ENCODE assay signal across 21 cellular contexts in genomic region chr10:35133586-35133985, GRCh38. TPM values are rescaled to one million over a fixed set of nuclear protein-coding genes. Genes with fewer than 3 reads are reported as not detected.
DNase-seq lines count a peak whose midpoint lies in the region; ATAC-seq, FAIRE-seq and TF ChIP-seq lines count a peak whose summit lies in the region.
"Had no signal": no experiment of that assay in that cellular context is flagged by ENCODE, and none has a peak within 500 bp of the region (broad histone marks: within the 10 kb centered on the region; RNA-seq: fewer than 3 reads in every experiment).

No MANE protein-coding gene starts in this region.

- peaks cover 62% of the 10 kb centered on the region for H3K4me1 Mint-ChIP-seq in T-helper 2 cell treated with Interferon-gamma antibody and Interleukin-4, amounts not matched to agents 5 μg/mL and 100 μg/mL, for 36 hours (ENCODE audit: low read depth)
- peaks cover 78% of the 10 kb centered on the region for H3K4me1 Mint-ChIP-seq in stimulated activated naive CD8-positive, alpha-beta T cell treated with anti-CD3 and anti-CD28 coated beads, Interleukin-15, amount 100 ng/mL, for 72 hours

- no peak for TF ChIP-seq RAD21 in GM12878 (IDR thresholded peaks at IDR 0.05; ENCODE audit: insufficient read depth, low read depth, low read length)

- H3K9ac ChIP-seq in GM12878 (ENCODE audit: control insufficient read depth, insufficient read depth, low read length) = peak overlapping the region; percentile 37; the same call in 1 of the 2 replicates
- H3K9ac ChIP-seq: neural progenitor cell had no signal

- ATAC-seq in heart right ventricle (no peak), GM12878 (no peak), HG03520 (IDR thresholded peaks at IDR 0.05; ENCODE audit: unreplicated experiment) (no peak)
- peak; percentile 74 for ATAC-seq in stimulated activated naive CD8-positive, alpha-beta T cell treated with anti-CD3 and anti-CD28 coated beads, Interleukin-15, amount 100 ng/mL, for 72 hours
- ATAC-seq: psoas muscle had no signal

- CTCF ChIA-PET in GM12878 (lab: Yijun Ruan, JAX) = interaction anchor here (0.5 to 14.2 kb wide), 6 partner anchors 9 to 139 kb away, joined by 3 to 185 read pairs (median 4); no protein-coding TSS in a partner anchor

- H3K9me3 Mint-ChIP-seq in T-helper 2 cell treated with Interferon-gamma antibody and Interleukin-4, amounts not matched to agents 5 μg/mL and 100 μg/mL, for 36 hours = no peaks in the 10 kb centered on the region
- H3K9me3 Mint-ChIP-seq in stimulated activated naive CD8-positive, alpha-beta T cell treated with anti-CD3 and anti-CD28 coated beads, Interleukin-15, amount 100 ng/mL, for 72 hours = no peaks in the 10 kb centered on the region
- H3K9me3 Mint-ChIP-seq: neural progenitor cell had no signal

- H3K9me3 ChIP-seq in cardiac muscle cell (ENCODE audit: low read depth) (no peaks in the 10 kb centered on the region), heart right ventricle (no peaks in the 10 kb centered on the region), GM12878 (replicated peaks; ENCODE audit: control insufficient read depth, insufficient read depth, low read length) (no peaks in the 10 kb centered on the region)
- H3K9me3 ChIP-seq: HAP-1, psoas muscle, transverse colon had no signal

- TF ChIP-seq EP300 in GM12878 (IDR thresholded peaks at IDR 0.05; ENCODE audit: borderline replicate concordance in 1 of 2, control insufficient read depth in 1 of 2, low read depth in 2 of 2, low read length in 2 of 2) = no peak

- peak overlapping the region; percentile 68 for H3K4me3 Mint-ChIP-seq in T-helper 2 cell treated with Interferon-gamma antibody and Interleukin-4, amounts not matched to agents 5 μg/mL and 100 μg/mL, for 36 hours
- H3K4me3 Mint-ChIP-seq in stimulated activated naive CD8-positive, alpha-beta T cell treated with anti-CD3 and anti-CD28 coated beads, Interleukin-15, amount 100 ng/mL, for 72 hours = peak overlapping the region; percentile 78 to 83
- H3K4me3 Mint-ChIP-seq: neural progenitor cell had no signal

- H3K4me2 ChIP-seq in GM12878 (ENCODE audit: control insufficient read depth, insufficient read depth) = peak overlapping the region; percentile 58
- H3K4me2 ChIP-seq: neural progenitor cell had no signal

- H3K27ac Mint-ChIP-seq in T-helper 2 cell treated with Interferon-gamma antibody and Interleukin-4, amounts not matched to agents 5 μg/mL and 100 μg/mL, for 36 hours = peak overlapping the region; percentile 88
- H3K27ac Mint-ChIP-seq in stimulated activated naive CD8-positive, alpha-beta T cell treated with anti-CD3 and anti-CD28 coated beads, Interleukin-15, amount 100 ng/mL, for 72 hours = peak overlapping the region in 1 of 2 donors; percentile 90
- H3K27ac Mint-ChIP-seq: neural progenitor cell had no signal

- H3K79me2 ChIP-seq in GM12878 (ENCODE audit: control insufficient read depth, insufficient read depth, low read length) = peaks cover 89% of the 10 kb centered on the region

- peaks cover 39% of the 10 kb centered on the region for H3K4me1 ChIP-seq in cardiac muscle cell (ENCODE audit: low read depth)
- peaks cover 0 to 50% (median 25%) of the 10 kb centered on the region in 9 donors for H3K4me1 ChIP-seq in heart right ventricle
- peaks cover 28% of the 10 kb centered on the region for H3K4me1 ChIP-seq in GM12878 (ENCODE audit: control insufficient read depth, insufficient read depth, low read length)

- 46 to 95% methylated on average over 1 of the region's 1 CpG for WGBS in heart right ventricle, 2 donors
- 92% methylated on average over 1 of the region's 1 CpG for WGBS in GM12878 (ENCODE audit: insufficient coverage, insufficient replicate concordance, low lambda C conversion rate, missing lambda C conversion rate)

- H3K27ac ChIP-seq in cardiac muscle cell (peak overlapping the region; percentile 48), heart right ventricle (no peak overlapping the region), GM12878 (ENCODE audit: control insufficient read depth, insufficient read depth) (peak overlapping the region; percentile 99)
- H3K27ac ChIP-seq: neural progenitor cell, psoas muscle, SK-N-MC, transverse colon had no signal

- in situ Hi-C loops in GM12878 (cut with MboI) = no loop called here

- no peak for FAIRE-seq in GM12878 (lab: Jason Lieb, UNC)
- FAIRE-seq: bronchial epithelial cell had no signal

- H3K4me3 ChIP-seq in cardiac muscle cell (no peak overlapping the region), heart right ventricle (no peak overlapping the region), GM12878 (peak overlapping the region; percentile 62)
- H3K4me3 ChIP-seq: HAP-1, neural progenitor cell, psoas muscle, SK-N-MC, transverse colon had no signal

- H3K36me3 ChIP-seq in cardiac muscle cell (no peaks in the 10 kb centered on the region), heart right ventricle (no peaks in the 10 kb centered on the region), GM12878 (ENCODE audit: control insufficient read depth in 2 of 2, insufficient read depth in 2 of 2, low read length in 1 of 2) (no peaks in the 10 kb centered on the region)
- H3K36me3 ChIP-seq: HAP-1, transverse colon had no signal

- no peak for TF ChIP-seq CTCF in cardiac muscle cell (IDR thresholded peaks at IDR 0.05; ENCODE audit: low read depth, low read length)
- no peak for TF ChIP-seq CTCF in heart right ventricle (IDR thresholded peaks at IDR 0.05)
- no peak for TF ChIP-seq CTCF in GM12878 (IDR thresholded peaks at IDR 0.05 in 2 of 3, conservative IDR thresholded peaks at IDR 0.05 in 1 of 3; ENCODE audit: control insufficient read depth in 2 of 3, extremely low read depth in 1 of 3, insufficient read depth in 1 of 3, low read depth in 3 of 3, low read length in 3 of 3)

- no peak overlapping the region for H2AFZ ChIP-seq in GM12878 (ENCODE audit: control insufficient read depth, low read depth, low read length)
- H2AFZ ChIP-seq: neural progenitor cell had no signal

- RAD21 ChIA-PET in GM12878 (lab: Charles Lee; ENCODE audit: unreplicated experiment) = interaction anchor here (0.7 to 12.2 kb wide), 6 partner anchors 15 to 491 kb away, joined by 3 to 201 read pairs (median 4); no protein-coding TSS in a partner anchor

- no peak for DNase-seq in cardiac muscle cell (ENCODE audit: low read depth in 1 of 2, low spot score in 1 of 2)
- no peak for DNase-seq in heart right ventricle
- DNase-seq in T-helper 2 cell treated with Interferon-gamma antibody and Interleukin-4, amounts not matched to agents 5 μg/mL and 100 μg/mL, for 36 hours (ENCODE audit: low spot score) = no peak
- no peak for DNase-seq in GM12878 (ENCODE audit: low read depth, low spot score)
- DNase-seq in stimulated activated naive CD8-positive, alpha-beta T cell treated with anti-CD3 and anti-CD28 coated beads, Interleukin-15, amount 100 ng/mL, for 72 hours = no peak
- DNase-seq in NCI-H748 treated with DMSO at 0.1 percent for 48 hours (lab: John Stamatoyannopoulos, UW) = no peak
- DNase-seq in DMS79 (lab: John Stamatoyannopoulos, UW) = no peak
- DNase-seq: amniotic stem cell; DND-41; head of caudate nucleus; NCI-H510A treated with DMSO at 0.1 percent for 48 hours; psoas muscle; stimulated activated CD4-positive, alpha-beta T cell treated with anti-CD3 and anti-CD28 coated beads, Interleukin-1b, Interleukin-23, amount 100 ng/mL, for 48 hours; stimulated activated naive CD4-positive, alpha-beta T cell treated with Interleukin-2 at 50 U/mL for 16 hours; T1000; transverse colon had no signal

- no peak for TF ChIP-seq POLR2A in GM12878 (IDR thresholded peaks at IDR 0.05; ENCODE audit: low read depth, low read length)

- H4K20me1 ChIP-seq in GM12878 (ENCODE audit: control insufficient read depth, insufficient read depth) = no peaks in the 10 kb centered on the region

- SMC1A ChIA-PET in GM12878 (lab: Charles Lee; ENCODE audit: uncharacterized antibody, unreplicated experiment) = interaction anchor here (0.7 to 4.6 kb wide), 5 partner anchors 15 to 370 kb away, joined by 3 to 37 read pairs (median 8); no protein-coding TSS in a partner anchor

- no TSS peak for BruUV-seq in GM12878 (replicated peaks; lab: Mats Ljungman, UMichigan)

- H3K27me3 Mint-ChIP-seq in T-helper 2 cell treated with Interferon-gamma antibody and Interleukin-4, amounts not matched to agents 5 μg/mL and 100 μg/mL, for 36 hours (ENCODE audit: low read depth) = no peaks in the 10 kb centered on the region
- H3K27me3 Mint-ChIP-seq in stimulated activated naive CD8-positive, alpha-beta T cell treated with anti-CD3 and anti-CD28 coated beads, Interleukin-15, amount 100 ng/mL, for 72 hours = no peaks in the 10 kb centered on the region

- intact Hi-C loops in heart right ventricle (cut with DNase I) (no loop called here), GM12878 (cut with micrococcal nuclease; ENCODE audit: unreplicated experiment) (no loop called here)

- peaks cover 5% of the 10 kb centered on the region for H3K36me3 Mint-ChIP-seq in T-helper 2 cell treated with Interferon-gamma antibody and Interleukin-4, amounts not matched to agents 5 μg/mL and 100 μg/mL, for 36 hours (ENCODE audit: low read depth)

- POLR2A ChIA-PET in GM12878 (lab: Charles Lee) = interaction anchor here (0.7 to 3.9 kb wide), 4 partner anchors 16 to 62 kb away, joined by 3 to 29 read pairs (median 10); no protein-coding TSS in a partner anchor

- H3K27me3 ChIP-seq in cardiac muscle cell = no peaks in the 10 kb centered on the region
- H3K27me3 ChIP-seq in heart right ventricle = no peaks in the 10 kb centered on the region
- H3K27me3 ChIP-seq in GM12878 (replicated peaks in 1 of 2; ENCODE audit: control insufficient read depth in 2 of 2, insufficient read depth in 2 of 2, low read length in 1 of 2) = no peaks in the 10 kb centered on the region
- H3K27me3 ChIP-seq: neural progenitor cell, transverse colon had no signal

RNA-seq across cellular contexts. Expression of gene CREM, which starts 6.9 kb away (rescaled TPM):
- total RNA-seq in cardiac muscle cell (415 and 468 TPM in 2 replicates), heart right ventricle (10 to 100 TPM; 44.1 to 91.7 (median 57.6) TPM), GM12878 (2014; rRNA removed) (57.0 and 70.6 TPM in 2 replicates), GM12878 (2014; rRNA removed; fragmentation: Illumina TruSeq; extraction: Trizol) (57.6 and 58.5 TPM in 2 replicates), GM12878 (2021) (50.5 and 51.3 TPM in 2 replicates)
- polyA plus RNA-seq in cardiac muscle cell (486 and 570 TPM in 2 replicates), heart right ventricle (10 to 100 TPM; 37.8 to 81.5 TPM), GM12878 (2011; rRNA removed) (70.6 and 82.5 TPM in 2 replicates), GM12878 (2014; fragmentation: Illumina TruSeq; extraction: Trizol) (59.7 and 59.9 TPM in 2 replicates), GM12878 (2014; fragmentation: Nextera tagmentation; extraction: Ambion mirVana) (10 to 100 TPM; 64.2 to 70.7 TPM), GM12878 (2014; rRNA removed) (78.5 and 82.9 TPM in 2 replicates), GM12878 (2016; fragmentation: Nextera tagmentation; extraction: Ambion mirVana) (100 to 1,000 TPM; 100 to 115 TPM)
- 48.2 and 52.6 TPM in 2 replicates for total RNA-seq in GM12878 (2013; cell fraction: nucleolus; rRNA removed)
- polyA plus RNA-seq in GM12878 (2011; ENCODE audit: low read depth) = 28.8 TPM
- polyA plus RNA-seq in GM12878 (2011; cell fraction: cytosol; rRNA removed) = 46.0 and 56.9 TPM in 2 replicates
- 27.6 and 29.1 TPM in 2 replicates for polyA plus RNA-seq in GM12878 (2011; cell fraction: nucleus; rRNA removed)
- 35.8 and 39.6 TPM in 2 replicates for polyA plus RNA-seq in GM12878 (2012)
- polyA minus RNA-seq in GM12878 (2011; rRNA and poly(A)+ RNA removed) = 35.8 and 46.9 TPM in 2 replicates
- 11.2 and 18.3 TPM in 2 replicates for polyA minus RNA-seq in GM12878 (2011; cell fraction: cytosol; rRNA and poly(A)+ RNA removed)
- 15.2 and 25.0 TPM in 2 replicates for polyA minus RNA-seq in GM12878 (2011; cell fraction: nucleus; rRNA and poly(A)+ RNA removed)

RNA-seq across cellular contexts. Expression of gene CUL2, which starts 43.4 kb away (rescaled TPM):
- total RNA-seq in cardiac muscle cell = 19.2 and 21.6 TPM in 2 replicates
- 43.0 and 48.7 TPM in 2 replicates for polyA plus RNA-seq in cardiac muscle cell
- 10 to 100 TPM; 28.3 to 39.8 (median 38.0) TPM for total RNA-seq in heart right ventricle
- 10 to 100 TPM in 1 of 2 donors, 1 to 10 TPM in 1; 5.7 to 15.3 TPM for polyA plus RNA-seq in heart right ventricle
- 25.8 and 29.0 TPM in 2 replicates for total RNA-seq in GM12878 (2013; cell fraction: nucleolus; rRNA removed)
- 15.6 and 20.2 TPM in 2 replicates for total RNA-seq in GM12878 (2014; rRNA removed)
- total RNA-seq in GM12878 (2014; rRNA removed; fragmentation: Illumina TruSeq; extraction: Trizol) = 29.5 and 31.9 TPM in 2 replicates
- total RNA-seq in GM12878 (2021) = 31.3 and 34.5 TPM in 2 replicates
- 8.6 TPM for polyA plus RNA-seq in GM12878 (2011; ENCODE audit: low read depth)
- polyA plus RNA-seq in GM12878 (2011; rRNA removed) = 34.7 and 71.2 TPM in 2 replicates
- polyA plus RNA-seq in GM12878 (2011; cell fraction: cytosol; rRNA removed) = 11.0 and 11.5 TPM in 2 replicates
- polyA plus RNA-seq in GM12878 (2011; cell fraction: nucleus; rRNA removed) = 10.6 and 12.5 TPM in 2 replicates
- 11.8 and 18.2 TPM in 2 replicates for polyA plus RNA-seq in GM12878 (2012)
- polyA plus RNA-seq in GM12878 (2014; fragmentation: Illumina TruSeq; extraction: Trizol) = 35.3 and 46.3 TPM in 2 replicates
- polyA plus RNA-seq in GM12878 (2014; fragmentation: Nextera tagmentation; extraction: Ambion mirVana) = 10 to 100 TPM; 11.9 to 12.7 TPM
- 18.1 and 25.6 TPM in 2 replicates for polyA plus RNA-seq in GM12878 (2014; rRNA removed)
- 10 to 100 TPM; 51.6 to 56.5 TPM for polyA plus RNA-seq in GM12878 (2016; fragmentation: Nextera tagmentation; extraction: Ambion mirVana)
- 17.7 and 26.9 TPM in 2 replicates for polyA minus RNA-seq in GM12878 (2011; rRNA and poly(A)+ RNA removed)
- polyA minus RNA-seq in GM12878 (2011; cell fraction: cytosol; rRNA and poly(A)+ RNA removed) = 12.4 and 13.1 TPM in 2 replicates
- polyA minus RNA-seq in GM12878 (2011; cell fraction: nucleus; rRNA and poly(A)+ RNA removed) = 7.1 and 13.9 TPM in 2 replicates

Comparison
In these comparisons a context has a peak if more than half of its experiments do, and no peak if none do; other contexts are left out.
1. H3K27ac ChIP-seq: peak in cardiac muscle cell (single experiment) and GM12878 (single experiment); none in heart right ventricle (0 of 10).